In genomic region chr7:25860206-25860881, GRCh38 we compare ENCODE assay signal across 11 cellular contexts.
DNase-seq lines count a peak whose midpoint lies in the region; ATAC-seq and TF ChIP-seq lines count a peak whose summit lies in the region.
"Had no signal": no experiment of that assay in that cellular context is flagged by ENCODE, and none has a peak within 500 bp of the region (broad histone marks: within the 10 kb centered on the region; RNA-seq: fewer than 3 reads in every experiment).

No MANE protein-coding gene starts in this region.

- H3K27ac ChIP-seq in SK-N-SH (ENCODE audit: low read depth in 2 of 2, low read length in 1 of 2), result no peak overlapping the region
- H3K27ac ChIP-seq in naive thymus-derived CD4-positive, alpha-beta T cell (ENCODE audit: low read depth, low read length), result no peak overlapping the region
- no peak overlapping the region for H3K27ac ChIP-seq in dorsolateral prefrontal cortex
- H3K27ac ChIP-seq in tibial nerve, result no peak overlapping the region
- H3K27ac ChIP-seq: psoas muscle had no signal

- H3K9ac ChIP-seq in SK-N-SH, result no peak overlapping the region

- intact Hi-C loops in activated T-helper 2 cell treated with anti-CD3 and anti-CD28 coated beads, Interferon-gamma antibody, Interleukin-2, Interleukin-4, amounts not matched to agents 10 μg/mL and 5 μg/mL and 100 μg/mL, durations not matched to agents 14 hours and 24 hours and 36 hours (cut with micrococcal nuclease), result loop anchor here (5.0 to 10.0 kb wide), 2 partner anchors 514 to 1292 kb away; partner anchors contain the start of gene HOXA3
- intact Hi-C loops in naive thymus-derived CD4-positive, alpha-beta T cell (cut with micrococcal nuclease), result loop anchor here (2.0 to 10.0 kb wide), 5 partner anchors 678 to 1327 kb away; partner anchors contain the start of genes HOXA11 (in 1 of the 2) and PALS2 (in 1 of the 2)
- intact Hi-C loops in dorsolateral prefrontal cortex (cut with DNase I), result no loop called here

- no peak for TF ChIP-seq POLR2A in tibial nerve (IDR thresholded peaks at IDR 0.05)

- H3K79me2 ChIP-seq in SK-N-SH (ENCODE audit: insufficient read depth), result no peaks in the 10 kb centered on the region

- H3K36me3 ChIP-seq in SK-N-SH (replicated peaks in 1 of 2; ENCODE audit: control insufficient read depth in 1 of 2, insufficient read depth in 2 of 2, low read length in 1 of 2), result no peaks in the 10 kb centered on the region
- no peaks in the 10 kb centered on the region for H3K36me3 ChIP-seq in naive thymus-derived CD4-positive, alpha-beta T cell (ENCODE audit: control insufficient read depth in 2 of 3, insufficient read depth in 3 of 3, low read length in 3 of 3)
- H3K36me3 ChIP-seq in tibial nerve, result no peaks in the 10 kb centered on the region

- H3K27me3 ChIP-seq in SK-N-SH (ENCODE audit: insufficient read depth), result peaks cover 57% of the 10 kb centered on the region
- H3K27me3 ChIP-seq in naive thymus-derived CD4-positive, alpha-beta T cell (ENCODE audit: control insufficient read depth in 2 of 2, insufficient read depth in 2 of 2, low read length in 2 of 2), result peaks cover 35 to 92% of the 10 kb centered on the region in 2 donors
- peaks cover 26 to 100% (median 99%) of the 10 kb centered on the region in 45 donors for H3K27me3 ChIP-seq in dorsolateral prefrontal cortex
- peaks cover 0 to 100% of the 10 kb centered on the region in 2 donors for H3K27me3 ChIP-seq in tibial nerve

- peaks cover 0 to 12% (median 5%) of the 10 kb centered on the region in 3 donors for H3K4me1 Mint-ChIP-seq in IgD-negative memory B cell
- peaks cover 50% of the 10 kb centered on the region for H3K4me1 Mint-ChIP-seq in activated T-helper 2 cell treated with anti-CD3 and anti-CD28 coated beads, Interferon-gamma antibody, Interleukin-2, Interleukin-4, amounts not matched to agents 10 μg/mL and 5 μg/mL and 100 μg/mL, durations not matched to agents 14 hours and 24 hours and 36 hours (ENCODE audit: low read depth)
- H3K4me1 Mint-ChIP-seq in naive thymus-derived CD4-positive, alpha-beta T cell, result peaks cover 8 to 50% (median 20%) of the 10 kb centered on the region in 7 donors

- ATAC-seq in SK-N-SH treated with all-trans-retinoic acid at 6 μM for 48 hours, result no peak
- ATAC-seq in naive thymus-derived CD4-positive, alpha-beta T cell, result no peak
- ATAC-seq: psoas muscle had no signal

- no peak for TF ChIP-seq EP300 in SK-N-SH (IDR thresholded peaks at IDR 0.05; ENCODE audit: borderline replicate concordance in 1 of 2, low read depth in 1 of 2, low read length in 1 of 2)
- TF ChIP-seq EP300 in tibial nerve (IDR thresholded peaks at IDR 0.05), result peak in 1 of 2 donors; percentile 51

- H3K27ac Mint-ChIP-seq in IgD-negative memory B cell, result peak overlapping the region in 2 of 3 donors; percentile 89 to 96
- peak overlapping the region; percentile 89 for H3K27ac Mint-ChIP-seq in activated T-helper 2 cell treated with anti-CD3 and anti-CD28 coated beads, Interferon-gamma antibody, Interleukin-2, Interleukin-4, amounts not matched to agents 10 μg/mL and 5 μg/mL and 100 μg/mL, durations not matched to agents 14 hours and 24 hours and 36 hours
- peak overlapping the region in 7 of 9 donors; percentile 32 to 93 (median 82) for H3K27ac Mint-ChIP-seq in naive thymus-derived CD4-positive, alpha-beta T cell

- DNase-seq in SK-N-SH (peak; percentile 43), dorsolateral prefrontal cortex (no peak), tibial nerve (ENCODE audit: low spot score in 2 of 2) (no peak), activated gamma-delta T cell treated with Interleukin-2 at 50 U/mL for 16 hours (no peak)
- no peak for DNase-seq in activated T-helper 2 cell treated with anti-CD3 and anti-CD28 coated beads, Interferon-gamma antibody, Interleukin-2, Interleukin-4, amounts not matched to agents 10 μg/mL and 5 μg/mL and 100 μg/mL, durations not matched to agents 14 hours and 24 hours and 36 hours (ENCODE audit: low spot score)
- peak in 2 of 9 donors; percentile 30 to 39 for DNase-seq in naive thymus-derived CD4-positive, alpha-beta T cell
- DNase-seq: activated effector memory CD4-positive, alpha-beta T cell treated with anti-CD3 and anti-CD28 coated beads, Interleukin-2, amount 50 U/mL, for 16 hours; effector memory CD4-positive, alpha-beta T cell; psoas muscle had no signal

- H3K4me2 ChIP-seq in SK-N-SH, result no peak overlapping the region

- peaks cover 38% of the 10 kb centered on the region for H3K27me3 Mint-ChIP-seq in IgD-negative memory B cell
- H3K27me3 Mint-ChIP-seq in activated T-helper 2 cell treated with anti-CD3 and anti-CD28 coated beads, Interferon-gamma antibody, Interleukin-2, Interleukin-4, amounts not matched to agents 10 μg/mL and 5 μg/mL and 100 μg/mL, durations not matched to agents 14 hours and 24 hours and 36 hours (ENCODE audit: low read depth), result peaks cover 36% of the 10 kb centered on the region
- H3K27me3 Mint-ChIP-seq in naive thymus-derived CD4-positive, alpha-beta T cell, result peaks cover 8 to 63% (median 57%) of the 10 kb centered on the region in 5 donors

- no peaks in the 10 kb centered on the region for H3K9me3 ChIP-seq in SK-N-SH
- peaks cover 0 to 28% (median 0%) of the 10 kb centered on the region in 3 experiments for H3K9me3 ChIP-seq in naive thymus-derived CD4-positive, alpha-beta T cell (ENCODE audit: control insufficient read depth in 2 of 3, low read length in 3 of 3)
- H3K9me3 ChIP-seq in tibial nerve, result peaks cover 0 to 9% (median 0%) of the 10 kb centered on the region in 4 donors
- H3K9me3 ChIP-seq: psoas muscle had no signal

- 0 out of 2 replicates have a peak, but pooled peaks cover 4% of the 10 kb centered on the region for H4K20me1 ChIP-seq in SK-N-SH (ENCODE audit: insufficient read depth)

- WGBS in SK-N-SH (ENCODE audit: low lambda C conversion rate), result 16% methylated on average over 27 of the region's 30 CpGs
- 23 to 45% methylated on average over 30 of the region's 30 CpGs for WGBS in tibial nerve, 2 donors

- H3K9me2 ChIP-seq in SK-N-SH, result no peaks in the 10 kb centered on the region

- H3K9me3 Mint-ChIP-seq in IgD-negative memory B cell, result peaks cover 0 to 22% (median 3%) of the 10 kb centered on the region in 3 donors
- no peaks in the 10 kb centered on the region for H3K9me3 Mint-ChIP-seq in activated T-helper 2 cell treated with anti-CD3 and anti-CD28 coated beads, Interferon-gamma antibody, Interleukin-2, Interleukin-4, amounts not matched to agents 10 μg/mL and 5 μg/mL and 100 μg/mL, durations not matched to agents 14 hours and 24 hours and 36 hours
- H3K9me3 Mint-ChIP-seq in naive thymus-derived CD4-positive, alpha-beta T cell, result peaks cover 4 to 54% (median 20%) of the 10 kb centered on the region in 11 donors

- TF ChIP-seq RAD21 in SK-N-SH (IDR thresholded peaks at IDR 0.05; ENCODE audit: low read length), result no peak

- TF ChIP-seq CTCF in SK-N-SH (IDR thresholded peaks at IDR 0.05), result no peak
- TF ChIP-seq CTCF in dorsolateral prefrontal cortex (IDR thresholded peaks at IDR 0.05 in 54 of 56, conservative IDR thresholded peaks at IDR 0.05 in 2 of 56; ENCODE audit: low read depth in 1 of 56, partially characterized antibody in 56 of 56), result no peak
- no peak for TF ChIP-seq CTCF in tibial nerve (IDR thresholded peaks at IDR 0.05)

- peak overlapping the region in 2 of 4 donors; percentile 8 to 74 for H3K4me3 Mint-ChIP-seq in IgD-negative memory B cell
- H3K4me3 Mint-ChIP-seq in activated T-helper 2 cell treated with anti-CD3 and anti-CD28 coated beads, Interferon-gamma antibody, Interleukin-2, Interleukin-4, amounts not matched to agents 10 μg/mL and 5 μg/mL and 100 μg/mL, durations not matched to agents 14 hours and 24 hours and 36 hours (ENCODE audit: low read depth), result no peak overlapping the region
- peak overlapping the region in 6 of 10 donors; percentile 23 to 87 (median 37) for H3K4me3 Mint-ChIP-seq in naive thymus-derived CD4-positive, alpha-beta T cell

- H3K4me3 ChIP-seq in SK-N-SH (ENCODE audit: low read depth in 2 of 2, low read length in 1 of 2), result no peak overlapping the region
- H3K4me3 ChIP-seq in naive thymus-derived CD4-positive, alpha-beta T cell (ENCODE audit: low read length), result no peak overlapping the region
- no peak overlapping the region for H3K4me3 ChIP-seq in dorsolateral prefrontal cortex
- H3K4me3 ChIP-seq in tibial nerve, result no peak overlapping the region
- H3K4me3 ChIP-seq: psoas muscle had no signal

- POLR2A ChIA-PET in SK-N-SH (lab: Yijun Ruan, JAX), result no interaction called here
- POLR2A ChIA-PET in naive thymus-derived CD4-positive, alpha-beta T cell (lab: Charles Lee), result no interaction called here

- H3K4me1 ChIP-seq in SK-N-SH (ENCODE audit: control insufficient read depth in 1 of 2, insufficient read depth in 2 of 2, low read depth in 1 of 2, low read length in 1 of 2) (peaks cover 0 to 20% of the 10 kb centered on the region in 2 experiments; a peak in 2 of 4 replicates), tibial nerve (peaks cover 0 to 25% (median 3%) of the 10 kb centered on the region in 4 donors)
- peaks cover 8 to 11% of the 10 kb centered on the region in 2 donors for H3K4me1 ChIP-seq in naive thymus-derived CD4-positive, alpha-beta T cell (ENCODE audit: control insufficient read depth in 2 of 2, insufficient read depth in 2 of 2, low read length in 2 of 2)

- peaks cover 2% of the 10 kb centered on the region for H3K36me3 Mint-ChIP-seq in IgD-negative memory B cell
- H3K36me3 Mint-ChIP-seq in activated T-helper 2 cell treated with anti-CD3 and anti-CD28 coated beads, Interferon-gamma antibody, Interleukin-2, Interleukin-4, amounts not matched to agents 10 μg/mL and 5 μg/mL and 100 μg/mL, durations not matched to agents 14 hours and 24 hours and 36 hours (ENCODE audit: low read depth), result peaks cover 14% of the 10 kb centered on the region
- peaks cover 0 to 25% (median 0%) of the 10 kb centered on the region in 5 donors for H3K36me3 Mint-ChIP-seq in naive thymus-derived CD4-positive, alpha-beta T cell

- no peak overlapping the region for H2AFZ ChIP-seq in SK-N-SH (ENCODE audit: low read depth)

- CTCF ChIA-PET in SK-N-SH (lab: Yijun Ruan, JAX), result interaction anchor here (1.4 to 1.6 kb wide), 2 partner anchors 230 to 807 kb away, joined by 3 to 4 read pairs; no protein-coding TSS in a partner anchor
- CTCF ChIA-PET in naive thymus-derived CD4-positive, alpha-beta T cell (lab: Charles Lee), result no interaction called here

- H3F3A ChIP-seq in SK-N-SH (replicated peaks; ENCODE audit: insufficient read depth), result peaks cover 23% of the 10 kb centered on the region

TF ChIP-seq in SK-N-SH, 30 proteins besides CTCF, POLR2A, EP300 and RAD21:
- TF ChIP-seq MEF2A (IDR thresholded peaks at IDR 0.05; ENCODE audit: borderline replicate concordance, low read depth), result no peak
- peak; percentile 82; the same call in 1 of the 2 replicates for TF ChIP-seq EZH2phosphoT487 (IDR thresholded peaks at IDR 0.05; ENCODE audit: borderline replicate concordance, low read depth)

Comparison
In these comparisons a context has a peak if more than half of its experiments do, and no peak if none do; other contexts are left out.
1. intact Hi-C loops: an anchor here in activated T-helper 2 cell treated with anti-CD3 and anti-CD28 coated beads, Interferon-gamma antibody, Interleukin-2, Interleukin-4, amounts not matched to agents 10 μg/mL and 5 μg/mL and 100 μg/mL, durations not matched to agents 14 hours and 24 hours and 36 hours (5.0 to 10.0 kb wide) and naive thymus-derived CD4-positive, alpha-beta T cell (2.0 to 10.0 kb wide); none called in dorsolateral prefrontal cortex.